ENCODE assay signal across 11 cellular contexts in genomic region chr16:7140899-7141298, GRCh38.
"Had no signal": no experiment of that assay in that cellular context is flagged by ENCODE, and none has a peak within 500 bp of the region (broad histone marks: within the 10 kb centered on the region; RNA-seq: fewer than 3 reads in every experiment).

No MANE protein-coding gene starts in this region.

- ATAC-seq: activated T-helper 17 cell treated with anti-CD3 and anti-CD28 coated beads, Interleukin-2, amount 50 U/mL, for 72 hours; effector memory CD8-positive, alpha-beta T cell; left lobe of liver had no signal

- H3K27ac ChIP-seq: thoracic aorta had no signal

- H3K36me3 ChIP-seq: thoracic aorta had no signal

- H3K4me3 ChIP-seq: thoracic aorta had no signal

- H3K9me3 ChIP-seq: thoracic aorta had no signal

- DNase-seq: activated B cell treated with CpG ODN at 0.5 μM for 24 hours; activated CD4-positive, alpha-beta T cell treated with anti-CD3 and anti-CD28 coated beads, Interleukin-2, amount 10 ng/mL, durations not matched to agents 7 days and 5 days; activated CD8-positive, alpha-beta memory T cell treated with anti-CD3 and anti-CD28 coated beads for 24 hours; activated naive CD4-positive, alpha-beta T cell treated with anti-CD3 and anti-CD28 coated beads, Interleukin-2, amount 10 ng/mL, durations not matched to agents 7 days and 5 days; activated T-cell treated with anti-CD3 and anti-CD28 coated beads for 4 hours; effector memory CD8-positive, alpha-beta T cell; stimulated activated CD4-positive, alpha-beta T cell treated with anti-CD3 and anti-CD28 coated beads, Interleukin-15, amount 100 ng/mL, for 24 hours; stimulated activated CD4-positive, alpha-beta T cell treated with anti-CD3 and anti-CD28 coated beads, Interleukin-4, amount 100 ng/mL, for 24 hours had no signal
